ENCODE assay signal across 25 cellular contexts in genomic region chr4:170127758-170128157, GRCh38. TPM values are rescaled to one million over a fixed set of nuclear protein-coding genes. Genes with fewer than 3 reads are reported as not detected.
"Had no signal": no experiment of that assay in that cellular context is flagged by ENCODE, and none has a peak within 500 bp of the region (broad histone marks: within the 10 kb centered on the region; RNA-seq: fewer than 3 reads in every experiment).

No MANE protein-coding gene starts in this region.

- H3K27ac ChIP-seq: brain microvascular endothelial cell, coronary artery, dorsolateral prefrontal cortex had no signal

- H3K4me3 ChIP-seq: coronary artery, dorsolateral prefrontal cortex had no signal

- DNase-seq: activated CD4-positive, alpha-beta memory T cell treated with anti-CD3 and anti-CD28 coated beads for 36 hours; activated CD4-positive, alpha-beta T cell treated with anti-CD3 and anti-CD28 coated beads for 36 hours; activated CD4-positive, alpha-beta T cell treated with anti-CD3 and anti-CD28 coated beads, Interleukin-2, amount 10 ng/mL, durations not matched to agents 24 days and 14 days; activated CD4-positive, CD25-positive, alpha-beta regulatory T cell; activated CD4-positive, CD25-positive, alpha-beta regulatory T cell treated with anti-CD3 and anti-CD28 coated beads, Interleukin-2, amount 50 U/mL, for 72 hours; activated CD8-positive, alpha-beta memory T cell treated with anti-CD3 and anti-CD28 coated beads, Interleukin-2, amount 10 ng/mL, durations not matched to agents 7 days and 5 days; activated CD8-positive, alpha-beta memory T cell treated with anti-CD3 and anti-CD28 coated beads, Interleukin-2, amount 50 U/mL, for 4 hours; activated CD8-positive, alpha-beta T cell treated with anti-CD3 and anti-CD28 coated beads, Interleukin-2, amount 10 ng/mL, durations not matched to agents 7 days and 5 days; activated effector memory CD4-positive, alpha-beta T cell treated with anti-CD3 and anti-CD28 coated beads, Interleukin-2, amount 50 U/mL, for 16 hours; activated naive CD4-positive, alpha-beta T cell treated with anti-CD3 and anti-CD28 coated beads, Interleukin-2, amount 50 U/mL, for 16 hours; activated naive CD4-positive, alpha-beta T cell treated with Interleukin-2 at 50 U/mL for 16 hours; activated T-cell treated with anti-CD3 and anti-CD28 coated beads, Interleukin-2, amount 50 U/mL, for 1 hour; activated T-cell treated with anti-CD3 and anti-CD28 coated beads, Interleukin-2, amount 50 U/mL, for 48 hours; amniotic stem cell; anterior cingulate cortex; brain microvascular endothelial cell; dorsolateral prefrontal cortex; effector memory CD4-positive, alpha-beta T cell; endodermal cell; foreskin fibroblast; T-helper 2 cell had no signal

- ATAC-seq: activated CD4-positive, alpha-beta T cell treated with anti-CD3 and anti-CD28 coated beads for 36 hours; activated CD8-positive, alpha-beta memory T cell treated with anti-CD3 and anti-CD28 coated beads, Interleukin-2, amount 10 ng/mL, durations not matched to agents 7 days and 5 days; activated CD8-positive, alpha-beta T cell treated with anti-CD3 and anti-CD28 coated beads, Interleukin-2, amount 10 ng/mL, durations not matched to agents 7 days and 5 days had no signal

- H3K36me3 ChIP-seq: brain microvascular endothelial cell had no signal

- H3K27me3 ChIP-seq: brain microvascular endothelial cell, dorsolateral prefrontal cortex had no signal

RNA-seq across cellular contexts. Expression of gene AADAT, which starts 38.0 kb away (rescaled TPM):
- total RNA-seq: activated CD4-positive, alpha-beta memory T cell treated with anti-CD3 and anti-CD28 coated beads for 36 hours; activated CD4-positive, alpha-beta T cell treated with anti-CD3 and anti-CD28 coated beads for 36 hours; activated CD4-positive, alpha-beta T cell treated with anti-CD3 and anti-CD28 coated beads, Interleukin-2, amount 10 ng/mL, durations not matched to agents 24 days and 14 days; activated CD8-positive, alpha-beta memory T cell treated with anti-CD3 and anti-CD28 coated beads, Interleukin-2, amount 10 ng/mL, durations not matched to agents 7 days and 5 days; activated CD8-positive, alpha-beta T cell treated with anti-CD3 and anti-CD28 coated beads, Interleukin-2, amount 10 ng/mL, durations not matched to agents 7 days and 5 days; activated T-helper 1 cell treated with anti-CD3 and anti-CD28 coated beads, Interleukin-12 subunit alpha, Interleukin-12 subunit beta, Interleukin-2, Interleukin-4 antibody, amounts not matched to agents 30 ng/mL and 10 ng/mL and 1 ng/mL, durations not matched to agents 14 hours and 24 hours and 36 hours; activated T-helper 2 cell treated with anti-CD3 and anti-CD28 coated beads, Interferon-gamma antibody, Interleukin-2, Interleukin-4, amounts not matched to agents 10 μg/mL and 5 μg/mL and 100 μg/mL, durations not matched to agents 14 hours and 24 hours and 36 hours; T-helper 1 cell treated with Interleukin-12 subunit alpha and Interleukin-12 subunit beta and Interleukin-4 antibody, amounts not matched to agents 30 ng/mL and 1 ng/mL, for 36 hours had no signal
